In the genomic region with DNA sequence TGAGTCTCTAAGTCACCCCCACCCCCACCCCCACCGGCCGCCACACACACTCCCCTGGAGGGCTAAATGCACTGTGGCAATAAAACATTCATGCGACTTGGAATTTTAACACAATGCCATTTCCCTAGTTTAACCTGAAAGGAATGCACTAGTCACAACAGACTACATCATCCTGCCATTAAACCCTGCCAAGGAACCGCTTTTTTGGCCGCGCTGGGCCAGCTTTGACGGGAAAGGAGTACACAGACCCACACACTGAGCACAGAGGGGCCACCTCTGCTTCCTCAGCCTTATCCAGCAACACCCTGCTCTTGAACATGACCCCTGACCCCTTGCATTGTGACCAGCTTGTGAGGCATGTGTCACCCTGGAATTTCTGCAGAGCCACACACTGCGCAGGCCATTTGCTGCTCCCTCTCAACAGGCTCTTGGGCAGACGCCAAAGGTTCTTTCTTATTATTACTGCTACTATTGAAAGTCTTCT, we compare ENCODE assay signal across 1 cellular context.
A peak's percentile ranks its signal among the peaks of the same experiment; 100 is the strongest.
TF ChIP-seq lines count a peak whose summit lies in the region.

No MANE protein-coding gene starts in this region.

TF ChIP-seq in HEK293, 187 proteins besides CTCF, POLR2A, EP300 and RAD21 (continued from another document and continues in another):
- TF ChIP-seq, protein P1, sequence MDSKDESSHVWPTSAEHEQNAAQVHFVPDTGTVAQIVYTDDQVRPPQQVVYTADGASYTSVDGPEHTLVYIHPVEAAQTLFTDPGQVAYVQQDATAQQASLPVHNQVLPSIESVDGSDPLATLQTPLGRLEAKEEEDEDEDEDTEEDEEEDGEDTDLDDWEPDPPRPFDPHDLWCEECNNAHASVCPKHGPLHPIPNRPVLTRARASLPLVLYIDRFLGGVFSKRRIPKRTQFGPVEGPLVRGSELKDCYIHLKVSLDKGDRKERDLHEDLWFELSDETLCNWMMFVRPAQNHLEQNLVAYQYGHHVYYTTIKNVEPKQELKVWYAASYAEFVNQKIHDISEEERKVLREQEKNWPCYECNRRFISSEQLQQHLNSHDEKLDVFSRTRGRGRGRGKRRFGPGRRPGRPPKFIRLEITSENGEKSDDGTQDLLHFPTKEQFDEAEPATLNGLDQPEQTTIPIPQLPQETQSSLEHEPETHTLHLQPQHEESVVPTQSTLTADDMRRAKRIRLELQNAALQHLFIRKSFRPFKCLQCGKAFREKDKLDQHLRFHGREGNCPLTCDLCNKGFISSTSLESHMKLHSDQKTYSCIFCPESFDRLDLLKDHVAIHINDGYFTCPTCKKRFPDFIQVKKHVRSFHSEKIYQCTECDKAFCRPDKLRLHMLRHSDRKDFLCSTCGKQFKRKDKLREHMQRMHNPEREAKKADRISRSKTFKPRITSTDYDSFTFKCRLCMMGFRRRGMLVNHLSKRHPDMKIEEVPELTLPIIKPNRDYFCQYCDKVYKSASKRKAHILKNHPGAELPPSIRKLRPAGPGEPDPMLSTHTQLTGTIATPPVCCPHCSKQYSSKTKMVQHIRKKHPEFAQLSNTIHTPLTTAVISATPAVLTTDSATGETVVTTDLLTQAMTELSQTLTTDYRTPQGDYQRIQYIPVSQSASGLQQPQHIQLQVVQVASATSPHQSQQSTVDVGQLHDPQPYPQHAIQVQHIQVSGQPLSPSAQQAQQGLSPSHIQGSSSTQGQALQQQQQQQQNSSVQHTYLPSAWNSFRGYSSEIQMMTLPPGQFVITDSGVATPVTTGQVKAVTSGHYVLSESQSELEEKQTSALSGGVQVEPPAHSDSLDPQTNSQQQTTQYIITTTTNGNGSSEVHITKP (tag by site-specific recombination; IDR thresholded peaks at IDR 0.05): 0 out of 2 replicates have a peak, but pooled peaks have one; percentile 46
- no peak for TF ChIP-seq ZNF488 (tag by site-specific recombination; IDR thresholded peaks at IDR 0.05)
- no peak for TF ChIP-seq ZNF146 (tag by site-specific recombination; IDR thresholded peaks at IDR 0.05)
- TF ChIP-seq, protein P2, sequence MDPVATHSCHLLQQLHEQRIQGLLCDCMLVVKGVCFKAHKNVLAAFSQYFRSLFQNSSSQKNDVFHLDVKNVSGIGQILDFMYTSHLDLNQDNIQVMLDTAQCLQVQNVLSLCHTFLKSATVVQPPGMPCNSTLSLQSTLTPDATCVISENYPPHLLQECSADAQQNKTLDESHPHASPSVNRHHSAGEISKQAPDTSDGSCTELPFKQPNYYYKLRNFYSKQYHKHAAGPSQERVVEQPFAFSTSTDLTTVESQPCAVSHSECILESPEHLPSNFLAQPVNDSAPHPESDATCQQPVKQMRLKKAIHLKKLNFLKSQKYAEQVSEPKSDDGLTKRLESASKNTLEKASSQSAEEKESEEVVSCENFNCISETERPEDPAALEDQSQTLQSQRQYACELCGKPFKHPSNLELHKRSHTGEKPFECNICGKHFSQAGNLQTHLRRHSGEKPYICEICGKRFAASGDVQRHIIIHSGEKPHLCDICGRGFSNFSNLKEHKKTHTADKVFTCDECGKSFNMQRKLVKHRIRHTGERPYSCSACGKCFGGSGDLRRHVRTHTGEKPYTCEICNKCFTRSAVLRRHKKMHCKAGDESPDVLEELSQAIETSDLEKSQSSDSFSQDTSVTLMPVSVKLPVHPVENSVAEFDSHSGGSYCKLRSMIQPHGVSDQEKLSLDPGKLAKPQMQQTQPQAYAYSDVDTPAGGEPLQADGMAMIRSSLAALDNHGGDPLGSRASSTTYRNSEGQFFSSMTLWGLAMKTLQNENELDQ (tag by site-specific recombination; IDR thresholded peaks at IDR 0.05; ENCODE audit: low read depth): no peak
- no peak for TF ChIP-seq KLF16 (tag by site-specific recombination; IDR thresholded peaks at IDR 0.05)
- TF ChIP-seq ZNF350 (tag by site-specific recombination; IDR thresholded peaks at IDR 0.05): no peak
- no peak for TF ChIP-seq ZNF274 (IDR thresholded peaks at IDR 0.05; ENCODE audit: low read length)
- no peak for TF ChIP-seq ZNF274 (tag by site-specific recombination; IDR thresholded peaks at IDR 0.05; ENCODE audit: borderline replicate concordance)
- TF ChIP-seq ZNF747 (tag by site-specific recombination; IDR thresholded peaks at IDR 0.05): no peak
- no peak for TF ChIP-seq RBAK (tag by site-specific recombination; IDR thresholded peaks at IDR 0.05)
- no peak for TF ChIP-seq ZNF23 (tag by site-specific recombination; IDR thresholded peaks at IDR 0.05; ENCODE audit: borderline replicate concordance)
- no peak for TF ChIP-seq ZNF610 (tag by site-specific recombination; IDR thresholded peaks at IDR 0.05; ENCODE audit: borderline replicate concordance)
- TF ChIP-seq, protein P3, sequence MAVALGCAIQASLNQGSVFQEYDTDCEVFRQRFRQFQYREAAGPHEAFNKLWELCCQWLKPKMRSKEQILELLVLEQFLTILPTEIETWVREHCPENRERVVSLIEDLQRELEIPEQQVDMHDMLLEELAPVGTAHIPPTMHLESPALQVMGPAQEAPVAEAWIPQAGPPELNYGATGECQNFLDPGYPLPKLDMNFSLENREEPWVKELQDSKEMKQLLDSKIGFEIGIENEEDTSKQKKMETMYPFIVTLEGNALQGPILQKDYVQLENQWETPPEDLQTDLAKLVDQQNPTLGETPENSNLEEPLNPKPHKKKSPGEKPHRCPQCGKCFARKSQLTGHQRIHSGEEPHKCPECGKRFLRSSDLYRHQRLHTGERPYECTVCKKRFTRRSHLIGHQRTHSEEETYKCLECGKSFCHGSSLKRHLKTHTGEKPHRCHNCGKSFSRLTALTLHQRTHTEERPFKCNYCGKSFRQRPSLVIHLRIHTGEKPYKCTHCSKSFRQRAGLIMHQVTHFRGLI (tag by site-specific recombination; IDR thresholded peaks at IDR 0.05): no peak
- TF ChIP-seq ZNF670 (tag by site-specific recombination; IDR thresholded peaks at IDR 0.05; ENCODE audit: low read depth): no peak
- peak; percentile 40; the same call in 1 of the 2 replicates for TF ChIP-seq OSR2 (tag by site-specific recombination; IDR thresholded peaks at IDR 0.05)
- TF ChIP-seq ZFP41 (tag by site-specific recombination; IDR thresholded peaks at IDR 0.05; ENCODE audit: borderline replicate concordance): no peak
- TF ChIP-seq HIC1 (tag by site-specific recombination; IDR thresholded peaks at IDR 0.05): peak; percentile 47; the same call in 1 of the 2 replicates
- TF ChIP-seq, protein P4, sequence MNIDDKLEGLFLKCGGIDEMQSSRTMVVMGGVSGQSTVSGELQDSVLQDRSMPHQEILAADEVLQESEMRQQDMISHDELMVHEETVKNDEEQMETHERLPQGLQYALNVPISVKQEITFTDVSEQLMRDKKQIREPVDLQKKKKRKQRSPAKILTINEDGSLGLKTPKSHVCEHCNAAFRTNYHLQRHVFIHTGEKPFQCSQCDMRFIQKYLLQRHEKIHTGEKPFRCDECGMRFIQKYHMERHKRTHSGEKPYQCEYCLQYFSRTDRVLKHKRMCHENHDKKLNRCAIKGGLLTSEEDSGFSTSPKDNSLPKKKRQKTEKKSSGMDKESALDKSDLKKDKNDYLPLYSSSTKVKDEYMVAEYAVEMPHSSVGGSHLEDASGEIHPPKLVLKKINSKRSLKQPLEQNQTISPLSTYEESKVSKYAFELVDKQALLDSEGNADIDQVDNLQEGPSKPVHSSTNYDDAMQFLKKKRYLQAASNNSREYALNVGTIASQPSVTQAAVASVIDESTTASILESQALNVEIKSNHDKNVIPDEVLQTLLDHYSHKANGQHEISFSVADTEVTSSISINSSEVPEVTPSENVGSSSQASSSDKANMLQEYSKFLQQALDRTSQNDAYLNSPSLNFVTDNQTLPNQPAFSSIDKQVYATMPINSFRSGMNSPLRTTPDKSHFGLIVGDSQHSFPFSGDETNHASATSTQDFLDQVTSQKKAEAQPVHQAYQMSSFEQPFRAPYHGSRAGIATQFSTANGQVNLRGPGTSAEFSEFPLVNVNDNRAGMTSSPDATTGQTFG (tag by site-specific recombination; IDR thresholded peaks at IDR 0.05; ENCODE audit: borderline replicate concordance): no peak
- TF ChIP-seq ZBTB8A (tag by site-specific recombination; IDR thresholded peaks at IDR 0.05): 0 out of 2 replicates have a peak, but pooled peaks have one; percentile 26
- TF ChIP-seq ZFP69B (tag by site-specific recombination; IDR thresholded peaks at IDR 0.05): peak; percentile 43; the same call in 1 of the 2 replicates
- TF ChIP-seq ZBTB21 (tag by site-specific recombination; IDR thresholded peaks at IDR 0.05): 0 out of 2 replicates have a peak, but pooled peaks have one; percentile 52
- peak; percentile 92 for TF ChIP-seq GLIS1 (tag by site-specific recombination; IDR thresholded peaks at IDR 0.05)
- no peak for TF ChIP-seq ZNF501 (tag by site-specific recombination; IDR thresholded peaks at IDR 0.05)
- no peak for TF ChIP-seq ZSCAN5A (tag by site-specific recombination; IDR thresholded peaks at IDR 0.05)
- 0 out of 2 replicates have a peak, but pooled peaks have one; percentile 23 for TF ChIP-seq ZNF561 (tag by site-specific recombination; IDR thresholded peaks at IDR 0.05; ENCODE audit: borderline replicate concordance)
- no peak for TF ChIP-seq HOXA7 (CRISPR knock-in tag; IDR thresholded peaks at IDR 0.05; ENCODE audit: borderline replicate concordance)
- TF ChIP-seq, protein P5, sequence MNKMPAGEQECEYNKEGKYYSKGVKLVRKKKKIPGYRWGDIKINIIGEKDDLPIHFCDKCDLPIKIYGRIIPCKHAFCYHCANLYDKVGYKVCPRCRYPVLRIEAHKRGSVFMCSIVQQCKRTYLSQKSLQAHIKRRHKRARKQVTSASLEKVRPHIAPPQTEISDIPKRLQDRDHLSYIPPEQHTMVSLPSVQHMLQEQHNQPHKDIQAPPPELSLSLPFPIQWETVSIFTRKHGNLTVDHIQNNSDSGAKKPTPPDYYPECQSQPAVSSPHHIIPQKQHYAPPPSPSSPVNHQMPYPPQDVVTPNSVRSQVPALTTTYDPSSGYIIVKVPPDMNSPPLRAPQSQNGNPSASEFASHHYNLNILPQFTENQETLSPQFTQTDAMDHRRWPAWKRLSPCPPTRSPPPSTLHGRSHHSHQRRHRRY (tag by site-specific recombination; IDR thresholded peaks at IDR 0.05): no peak
- TF ChIP-seq ZNF2 (tag by site-specific recombination; IDR thresholded peaks at IDR 0.05): peak; percentile 45; the same call in 1 of the 2 replicates
- TF ChIP-seq ZNF580 (tag by site-specific recombination; IDR thresholded peaks at IDR 0.05): no peak
- TF ChIP-seq, protein P6, sequence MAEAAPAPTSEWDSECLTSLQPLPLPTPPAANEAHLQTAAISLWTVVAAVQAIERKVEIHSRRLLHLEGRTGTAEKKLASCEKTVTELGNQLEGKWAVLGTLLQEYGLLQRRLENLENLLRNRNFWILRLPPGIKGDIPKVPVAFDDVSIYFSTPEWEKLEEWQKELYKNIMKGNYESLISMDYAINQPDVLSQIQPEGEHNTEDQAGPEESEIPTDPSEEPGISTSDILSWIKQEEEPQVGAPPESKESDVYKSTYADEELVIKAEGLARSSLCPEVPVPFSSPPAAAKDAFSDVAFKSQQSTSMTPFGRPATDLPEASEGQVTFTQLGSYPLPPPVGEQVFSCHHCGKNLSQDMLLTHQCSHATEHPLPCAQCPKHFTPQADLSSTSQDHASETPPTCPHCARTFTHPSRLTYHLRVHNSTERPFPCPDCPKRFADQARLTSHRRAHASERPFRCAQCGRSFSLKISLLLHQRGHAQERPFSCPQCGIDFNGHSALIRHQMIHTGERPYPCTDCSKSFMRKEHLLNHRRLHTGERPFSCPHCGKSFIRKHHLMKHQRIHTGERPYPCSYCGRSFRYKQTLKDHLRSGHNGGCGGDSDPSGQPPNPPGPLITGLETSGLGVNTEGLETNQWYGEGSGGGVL (tag by site-specific recombination; IDR thresholded peaks at IDR 0.05): peak; percentile 40; the same call in 1 of the 2 replicates
- TF ChIP-seq ZNF423 (tag by site-specific recombination; IDR thresholded peaks at IDR 0.05): peak; percentile 64
